In the genomic region with DNA sequence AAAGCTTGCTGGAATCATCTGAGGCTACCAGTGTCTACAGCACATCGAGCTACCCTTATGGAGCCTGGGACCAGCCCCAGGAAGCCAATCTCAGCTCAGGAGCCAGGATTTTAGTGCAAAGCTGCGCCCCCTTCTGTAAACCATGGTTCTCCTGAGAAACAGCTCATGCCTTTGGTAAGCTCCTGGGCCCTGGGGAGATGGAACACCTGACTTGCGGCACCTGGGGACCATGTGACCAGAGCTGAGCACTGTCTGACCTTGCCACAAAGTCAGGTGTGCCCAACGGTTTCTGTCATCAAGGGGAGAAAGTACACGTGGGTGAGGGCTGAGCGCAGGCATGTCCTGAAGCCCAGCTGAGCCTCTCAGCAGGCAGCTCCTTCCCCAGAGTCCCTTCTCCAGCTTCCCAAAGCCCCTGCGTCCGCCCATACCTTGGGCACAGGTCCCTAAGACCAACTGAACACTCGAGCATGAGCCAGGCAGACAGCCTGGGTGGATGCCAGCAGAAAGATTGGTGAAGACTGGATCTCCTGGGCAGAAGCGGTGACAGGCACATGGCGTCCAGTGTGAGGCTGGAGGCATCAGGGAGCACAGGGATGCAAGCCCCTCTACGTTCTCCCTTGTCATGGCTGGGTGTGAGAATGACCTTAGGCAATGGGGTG, we compare ENCODE assay signal across 14 cellular contexts. TPM values are rescaled to one million over a fixed set of nuclear protein-coding genes. Genes with fewer than 3 reads are reported as not detected.
DNase-seq lines count a peak whose midpoint lies in the region; ATAC-seq, FAIRE-seq and TF ChIP-seq lines count a peak whose summit lies in the region.
"Had no signal": no experiment of that assay in that cellular context is flagged by ENCODE, and none has a peak within 500 bp of the region (broad histone marks: within the 10 kb centered on the region; RNA-seq: fewer than 3 reads in every experiment).

No MANE protein-coding gene starts in this region.

- no peak for FAIRE-seq in keratinocyte (lab: Jason Lieb, UNC)

- H3K9me1 ChIP-seq in keratinocyte (ENCODE audit: control insufficient read depth, extremely low read depth, insufficient read depth, low read length): no peaks in the 10 kb centered on the region

- no peaks in the 10 kb centered on the region for H3K27me3 Mint-ChIP-seq in CD4-positive, alpha-beta T cell

- intact Hi-C loops in Right ventricle myocardium superior (cut with DNase I): no loop called here
- intact Hi-C loops in right cardiac atrium (cut with DNase I): no loop called here
- intact Hi-C loops in CD4-positive, alpha-beta T cell (cut with DNase I, micrococcal nuclease): no loop called here

- H3K36me3 Mint-ChIP-seq in CD4-positive, alpha-beta T cell (ENCODE audit: low read depth): no peaks in the 10 kb centered on the region

- H4K20me1 ChIP-seq in keratinocyte (ENCODE audit: control insufficient read depth, extremely low read depth, insufficient read depth, low read length): no peaks in the 10 kb centered on the region

- CTCF ChIA-PET in CD4-positive, alpha-beta T cell (lab: Charles Lee): interaction anchor here (1.0 kb wide), 1 partner anchor 25 kb away, joined by 5 read pairs; no protein-coding TSS in a partner anchor

- H3K9me3 Mint-ChIP-seq in CD4-positive, alpha-beta T cell: no peaks in the 10 kb centered on the region
- H3K9me3 Mint-ChIP-seq: activated T-cell treated with anti-CD3 and anti-CD28 coated beads, Interleukin-2, amount 50 U/mL, for 24 hours had no signal

- peak overlapping the region; percentile 34 for H3K4me2 ChIP-seq in keratinocyte (ENCODE audit: control insufficient read depth, extremely low read depth, insufficient read depth, low read depth, low read length)

- no peak overlapping the region for H3K27ac Mint-ChIP-seq in CD4-positive, alpha-beta T cell
- H3K27ac Mint-ChIP-seq: activated T-cell treated with anti-CD3 and anti-CD28 coated beads, Interleukin-2, amount 50 U/mL, for 24 hours had no signal

- H3K4me1 ChIP-seq in right cardiac atrium (ENCODE audit: control insufficient read depth, insufficient read depth, low read length) (no peaks in the 10 kb centered on the region), keratinocyte (ENCODE audit: control insufficient read depth, extremely low read depth, insufficient read depth, low read length) (peaks cover 10% of the 10 kb centered on the region)

- TF ChIP-seq CTCF in keratinocyte (optimal IDR thresholded peaks at IDR 0.05 in 1 of 3, IDR thresholded peaks at IDR 0.05 in 1 of 3, conservative IDR thresholded peaks at IDR 0.05 in 1 of 3; ENCODE audit: extremely low read depth in 1 of 3, insufficient read depth in 2 of 3, low read length in 3 of 3) (peak in 1 of 3 experiments; percentile 17), GM20000 (IDR thresholded peaks at IDR 0.05; ENCODE audit: extremely low read depth, missing control alignments) (no peak)
- no peak for TF ChIP-seq CTCF in CD4-positive, alpha-beta T cell (IDR thresholded peaks at IDR 0.05)

- H3K9me3 ChIP-seq in right cardiac atrium (ENCODE audit: control insufficient read depth, low read length) (no peaks in the 10 kb centered on the region), keratinocyte (ENCODE audit: control insufficient read depth, low read depth, low read length) (no peaks in the 10 kb centered on the region)
- H3K9me3 ChIP-seq in CD4-positive, alpha-beta T cell (ENCODE audit: control insufficient read depth, low read length): no peaks in the 10 kb centered on the region
- H3K9me3 ChIP-seq: left ventricle myocardium inferior, vagina had no signal

- H3K4me3 ChIP-seq in right cardiac atrium (ENCODE audit: low read length) (no peak overlapping the region), keratinocyte (ENCODE audit: control insufficient read depth in 2 of 3, extremely low read depth in 1 of 3, insufficient read depth in 2 of 3, low read depth in 1 of 3, low read length in 3 of 3) (no peak overlapping the region)
- H3K4me3 ChIP-seq: left ventricle myocardium inferior, vagina had no signal

- dilution Hi-C loops in keratinocyte (cut with MboI; ENCODE audit: extremely low pct_ligation_motif_present, low sequenced_read_pairs): no loop called here

- H3K79me2 ChIP-seq in keratinocyte (ENCODE audit: control insufficient read depth, insufficient read depth, low read length): no peaks in the 10 kb centered on the region

- H2AFZ ChIP-seq in keratinocyte (ENCODE audit: control insufficient read depth, low read length): peak overlapping the region; percentile 18

- POLR2A ChIA-PET in CD4-positive, alpha-beta T cell (lab: Charles Lee): no interaction called here

- no peaks in the 10 kb centered on the region for H3K4me1 Mint-ChIP-seq in CD4-positive, alpha-beta T cell (ENCODE audit: low read depth)

- H3K27ac ChIP-seq in right cardiac atrium (ENCODE audit: low read length) (no peak overlapping the region), keratinocyte (ENCODE audit: control insufficient read depth, insufficient read depth, low read length) (no peak overlapping the region)
- H3K27ac ChIP-seq in CD4-positive, alpha-beta T cell (ENCODE audit: low read depth, low read length): no peak overlapping the region
- H3K27ac ChIP-seq: left ventricle myocardium inferior, vagina had no signal

- H3K27me3 ChIP-seq in right cardiac atrium (ENCODE audit: control insufficient read depth, insufficient read depth) (no peaks in the 10 kb centered on the region), keratinocyte (ENCODE audit: control insufficient read depth, extremely low read depth, insufficient read depth, low read length) (peaks cover 5% of the 10 kb centered on the region)
- H3K27me3 ChIP-seq in CD4-positive, alpha-beta T cell (ENCODE audit: control insufficient read depth, insufficient read depth, low read length): no peaks in the 10 kb centered on the region
- H3K27me3 ChIP-seq: vagina had no signal

- no peak for DNase-seq in Right ventricle myocardium superior
- DNase-seq in right cardiac atrium: no peak
- DNase-seq in RPMI8226: peak; percentile 92
- DNase-seq in keratinocyte (ENCODE audit: low read depth, low spot score): no peak
- no peak for DNase-seq in stimulated activated naive CD4-positive, alpha-beta T cell treated with Interleukin-2 at 50 U/mL for 16 hours (lab: John Stamatoyannopoulos, UW)
- DNase-seq in GM20000 (ENCODE audit: low spot score): no peak
- no peak for DNase-seq in CD4-positive, alpha-beta T cell
- DNase-seq: activated CD4-positive, CD25-positive, alpha-beta regulatory T cell treated with anti-CD3 and anti-CD28 coated beads, Interleukin-2, amount 50 U/mL, for 72 hours; activated T-cell treated with anti-CD3 and anti-CD28 coated beads, Interleukin-2, amount 50 U/mL, for 24 hours; amniotic stem cell; left ventricle myocardium inferior; stimulated activated CD8-positive, alpha-beta memory T cell treated with anti-CD3 and anti-CD28 coated beads, Interleukin-4, amount 100 ng/mL, for 48 hours had no signal

- no peak overlapping the region for H3K4me3 Mint-ChIP-seq in CD4-positive, alpha-beta T cell
- H3K4me3 Mint-ChIP-seq: activated T-cell treated with anti-CD3 and anti-CD28 coated beads, Interleukin-2, amount 50 U/mL, for 24 hours had no signal

- 68% methylated on average over 12 of the region's 12 CpGs for WGBS in right cardiac atrium

- ATAC-seq in Right ventricle myocardium superior (ENCODE audit: poor library complexity): peak; percentile 18
- ATAC-seq in right cardiac atrium: no peak
- ATAC-seq in HG03439 (IDR thresholded peaks at IDR 0.05; ENCODE audit: unreplicated experiment): no peak
- ATAC-seq in CD4-positive, alpha-beta T cell (ENCODE audit: poor library complexity): no peak

- no peaks in the 10 kb centered on the region for H3K36me3 ChIP-seq in keratinocyte (ENCODE audit: control insufficient read depth in 2 of 2, extremely low read depth in 1 of 2, insufficient read depth in 2 of 2, low read length in 2 of 2)
- H3K36me3 ChIP-seq: left ventricle myocardium inferior, vagina had no signal

- no peak overlapping the region for H3K9ac ChIP-seq in keratinocyte (ENCODE audit: control insufficient read depth, extremely low read depth, insufficient read depth, low read length)

RNA-seq across cellular contexts. Expression of gene TENT5B, which starts 57.9 kb away (rescaled TPM):
- total RNA-seq in Right ventricle myocardium superior: 34.6 TPM
- total RNA-seq in right cardiac atrium: 10 to 100 TPM; 27.5 to 32.4 (median 30.7) TPM
- 28.6 TPM for polyA plus RNA-seq in right cardiac atrium
- 26.5 to 50.8 TPM (median 36.6 TPM) in 3 replicates for polyA plus RNA-seq in keratinocyte
- 130 TPM for polyA plus RNA-seq in keratinocyte (2011; ENCODE audit: low read depth)
- 21.2 and 35.6 TPM in 2 replicates for polyA plus RNA-seq in keratinocyte (2011; cell fraction: cytosol; rRNA removed)
- 37.2 and 51.5 TPM in 2 replicates for polyA plus RNA-seq in keratinocyte (2011; cell fraction: nucleus; rRNA removed)
- polyA plus RNA-seq in keratinocyte (2012; ENCODE audit: low replicate concordance): 37.8 and 126 TPM in 2 replicates
- polyA minus RNA-seq in keratinocyte: 43.5 to 79.5 TPM (median 49.6 TPM) in 3 replicates
- polyA minus RNA-seq in keratinocyte (2011; cell fraction: cytosol; rRNA and poly(A)+ RNA removed): 95.7 TPM
- 69.9 and 70.8 TPM in 2 replicates for polyA minus RNA-seq in keratinocyte (2011; cell fraction: nucleus; rRNA and poly(A)+ RNA removed)
- not detected for total RNA-seq in CD4-positive, alpha-beta T cell

Comparison
In these comparisons a context has a peak if more than half of its experiments do, and no peak if none do; other contexts are left out.
1. RNA of gene TENT5B, which starts 57.9 kb away (total RNA-seq): 34.6 TPM in Right ventricle myocardium superior (single experiment) and 27.5 to 32.4 TPM in right cardiac atrium; not detected in CD4-positive, alpha-beta T cell; every median in the first group is over 10 times any median in the second.